ENCODE assay signal across 1 cellular context in the genomic region with DNA sequence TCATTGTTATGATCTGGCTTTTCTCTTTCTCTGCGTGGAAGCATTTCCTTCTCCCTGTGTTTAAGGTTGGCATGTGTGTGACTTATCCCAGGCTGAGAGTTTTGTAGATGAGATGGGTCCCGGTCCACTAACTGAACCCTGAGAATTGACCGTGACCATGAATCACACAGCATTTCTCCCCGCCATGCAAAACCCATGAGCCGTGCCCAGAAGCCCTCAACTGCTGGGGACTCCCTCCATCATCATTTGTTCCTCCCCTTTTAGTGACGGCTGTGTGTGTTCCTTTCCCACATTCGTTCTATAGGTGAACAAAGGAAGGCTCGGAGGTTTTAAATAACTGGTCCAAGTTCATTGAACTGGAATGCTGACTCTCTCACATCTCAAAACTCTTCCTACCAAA.
A peak's percentile ranks its signal among the peaks of the same experiment; 100 is the strongest.
TF ChIP-seq lines count a peak whose summit lies in the region.

No MANE protein-coding gene starts in this region.

TF ChIP-seq in HepG2, 621 proteins besides CTCF, POLR2A, EP300 and RAD21 (continued from another document):
- TF ChIP-seq, protein P1, sequence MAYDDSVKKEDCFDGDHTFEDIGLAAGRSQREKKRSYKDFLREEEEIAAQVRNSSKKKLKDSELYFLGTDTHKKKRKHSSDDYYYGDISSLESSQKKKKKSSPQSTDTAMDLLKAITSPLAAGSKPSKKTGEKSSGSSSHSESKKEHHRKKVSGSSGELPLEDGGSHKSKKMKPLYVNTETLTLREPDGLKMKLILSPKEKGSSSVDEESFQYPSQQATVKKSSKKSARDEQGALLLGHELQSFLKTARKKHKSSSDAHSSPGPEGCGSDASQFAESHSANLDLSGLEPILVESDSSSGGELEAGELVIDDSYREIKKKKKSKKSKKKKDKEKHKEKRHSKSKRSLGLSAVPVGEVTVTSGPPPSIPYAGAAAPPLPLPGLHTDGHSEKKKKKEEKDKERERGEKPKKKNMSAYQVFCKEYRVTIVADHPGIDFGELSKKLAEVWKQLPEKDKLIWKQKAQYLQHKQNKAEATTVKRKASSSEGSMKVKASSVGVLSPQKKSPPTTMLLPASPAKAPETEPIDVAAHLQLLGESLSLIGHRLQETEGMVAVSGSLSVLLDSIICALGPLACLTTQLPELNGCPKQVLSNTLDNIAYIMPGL (CRISPR knock-in tag; IDR thresholded peaks at IDR 0.05; ENCODE audit: borderline replicate concordance in 1 of 2, low read depth in 1 of 2): no peak
- TF ChIP-seq ZNF883 (CRISPR knock-in tag; IDR thresholded peaks at IDR 0.05; ENCODE audit: not compliant biosample characterization) (no peak), ZNF33B (CRISPR knock-in tag; IDR thresholded peaks at IDR 0.05) (no peak), THYN1 (CRISPR knock-in tag; IDR thresholded peaks at IDR 0.05; ENCODE audit: borderline replicate concordance, low read depth) (no peak), BORCS8-MEF2B (CRISPR knock-in tag; IDR thresholded peaks at IDR 0.05) (0 out of 2 replicates have a peak, but pooled peaks have one; percentile 34), TAF1 (CRISPR knock-in tag; IDR thresholded peaks at IDR 0.05) (0 out of 2 replicates have a peak, but pooled peaks have one; percentile 11), ZNF101 (CRISPR knock-in tag; IDR thresholded peaks at IDR 0.05; ENCODE audit: borderline replicate concordance, low read depth) (no peak), PRPF4 (IDR thresholded peaks at IDR 0.05; ENCODE audit: low read depth, low read length, poor library complexity, severe bottlenecking) (no peak), ATM (IDR thresholded peaks at IDR 0.05; ENCODE audit: borderline replicate concordance) (no peak), CBX2 (IDR thresholded peaks at IDR 0.05; ENCODE audit: low read depth, low read length) (no peak), CBX2 (CRISPR knock-in tag; IDR thresholded peaks at IDR 0.05; ENCODE audit: low read depth) (no peak), HNRNPL (IDR thresholded peaks at IDR 0.05; ENCODE audit: low read depth, low read length) (no peak), ZNF143 (CRISPR knock-in tag; IDR thresholded peaks at IDR 0.05) (no peak), TCF7L2 (IDR thresholded peaks at IDR 0.05; ENCODE audit: low read depth, low read length) (no peak), ZMAT3 (CRISPR knock-in tag; conservative IDR thresholded peaks at IDR 0.05) (0 out of 2 replicates have a peak, but pooled peaks have one; percentile 24), ZNF367 (CRISPR knock-in tag; IDR thresholded peaks at IDR 0.05; ENCODE audit: borderline replicate concordance) (no peak), ZNF10 (CRISPR knock-in tag; IDR thresholded peaks at IDR 0.05; ENCODE audit: borderline replicate concordance, low read depth) (no peak), ZNF773 (CRISPR knock-in tag; IDR thresholded peaks at IDR 0.05; ENCODE audit: borderline replicate concordance) (no peak), ZNF777 (CRISPR knock-in tag; IDR thresholded peaks at IDR 0.05) (no peak), ARNT (IDR thresholded peaks at IDR 0.05) (no peak), SKI (IDR thresholded peaks at IDR 0.05; ENCODE audit: partially characterized antibody) (peak; percentile 39), FOSL1 (CRISPR knock-in tag; IDR thresholded peaks at IDR 0.05; ENCODE audit: borderline replicate concordance) (peak; percentile 1; the same call in 1 of the 2 replicates), PHF21A (CRISPR knock-in tag; IDR thresholded peaks at IDR 0.05) (0 out of 2 replicates have a peak, but pooled peaks have one; percentile 32), HNRNPLL (IDR thresholded peaks at IDR 0.05; ENCODE audit: low read depth, low read length, poor library complexity, severe bottlenecking) (no peak), ZFP90 (CRISPR knock-in tag; IDR thresholded peaks at IDR 0.05; ENCODE audit: borderline replicate concordance) (no peak), ZNF331 (CRISPR knock-in tag; IDR thresholded peaks at IDR 0.05) (no peak), FLYWCH1 (CRISPR knock-in tag; IDR thresholded peaks at IDR 0.05) (no peak), IKZF1 (IDR thresholded peaks at IDR 0.05) (no peak), ZNF672 (CRISPR knock-in tag; IDR thresholded peaks at IDR 0.05) (no peak), THAP11 (CRISPR knock-in tag; IDR thresholded peaks at IDR 0.05) (0 out of 2 replicates have a peak, but pooled peaks have one; percentile 5), SP5 (CRISPR knock-in tag; IDR thresholded peaks at IDR 0.05; ENCODE audit: borderline replicate concordance, low read depth) (no peak)
- TF ChIP-seq, protein P2, sequence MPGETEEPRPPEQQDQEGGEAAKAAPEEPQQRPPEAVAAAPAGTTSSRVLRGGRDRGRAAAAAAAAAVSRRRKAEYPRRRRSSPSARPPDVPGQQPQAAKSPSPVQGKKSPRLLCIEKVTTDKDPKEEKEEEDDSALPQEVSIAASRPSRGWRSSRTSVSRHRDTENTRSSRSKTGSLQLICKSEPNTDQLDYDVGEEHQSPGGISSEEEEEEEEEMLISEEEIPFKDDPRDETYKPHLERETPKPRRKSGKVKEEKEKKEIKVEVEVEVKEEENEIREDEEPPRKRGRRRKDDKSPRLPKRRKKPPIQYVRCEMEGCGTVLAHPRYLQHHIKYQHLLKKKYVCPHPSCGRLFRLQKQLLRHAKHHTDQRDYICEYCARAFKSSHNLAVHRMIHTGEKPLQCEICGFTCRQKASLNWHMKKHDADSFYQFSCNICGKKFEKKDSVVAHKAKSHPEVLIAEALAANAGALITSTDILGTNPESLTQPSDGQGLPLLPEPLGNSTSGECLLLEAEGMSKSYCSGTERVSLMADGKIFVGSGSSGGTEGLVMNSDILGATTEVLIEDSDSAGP (CRISPR knock-in tag; IDR thresholded peaks at IDR 0.05; ENCODE audit: borderline replicate concordance): peak; percentile 56; the same call in 1 of the 2 replicates
- TF ChIP-seq, protein P3, sequence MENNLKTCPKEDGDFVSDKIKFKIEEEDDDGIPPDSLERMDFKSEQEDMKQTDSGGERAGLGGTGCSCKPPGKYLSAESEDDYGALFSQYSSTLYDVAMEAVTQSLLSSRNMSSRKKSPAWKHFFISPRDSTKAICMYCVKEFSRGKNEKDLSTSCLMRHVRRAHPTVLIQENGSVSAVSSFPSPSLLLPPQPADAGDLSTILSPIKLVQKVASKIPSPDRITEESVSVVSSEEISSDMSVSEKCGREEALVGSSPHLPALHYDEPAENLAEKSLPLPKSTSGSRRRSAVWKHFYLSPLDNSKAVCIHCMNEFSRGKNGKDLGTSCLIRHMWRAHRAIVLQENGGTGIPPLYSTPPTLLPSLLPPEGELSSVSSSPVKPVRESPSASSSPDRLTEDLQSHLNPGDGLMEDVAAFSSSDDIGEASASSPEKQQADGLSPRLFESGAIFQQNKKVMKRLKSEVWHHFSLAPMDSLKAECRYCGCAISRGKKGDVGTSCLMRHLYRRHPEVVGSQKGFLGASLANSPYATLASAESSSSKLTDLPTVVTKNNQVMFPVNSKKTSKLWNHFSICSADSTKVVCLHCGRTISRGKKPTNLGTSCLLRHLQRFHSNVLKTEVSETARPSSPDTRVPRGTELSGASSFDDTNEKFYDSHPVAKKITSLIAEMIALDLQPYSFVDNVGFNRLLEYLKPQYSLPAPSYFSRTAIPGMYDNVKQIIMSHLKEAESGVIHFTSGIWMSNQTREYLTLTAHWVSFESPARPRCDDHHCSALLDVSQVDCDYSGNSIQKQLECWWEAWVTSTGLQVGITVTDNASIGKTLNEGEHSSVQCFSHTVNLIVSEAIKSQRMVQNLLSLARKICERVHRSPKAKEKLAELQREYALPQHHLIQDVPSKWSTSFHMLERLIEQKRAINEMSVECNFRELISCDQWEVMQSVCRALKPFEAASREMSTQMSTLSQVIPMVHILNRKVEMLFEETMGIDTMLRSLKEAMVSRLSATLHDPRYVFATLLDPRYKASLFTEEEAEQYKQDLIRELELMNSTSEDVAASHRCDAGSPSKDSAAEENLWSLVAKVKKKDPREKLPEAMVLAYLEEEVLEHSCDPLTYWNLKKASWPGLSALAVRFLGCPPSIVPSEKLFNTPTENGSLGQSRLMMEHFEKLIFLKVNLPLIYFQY (CRISPR knock-in tag; IDR thresholded peaks at IDR 0.05; ENCODE audit: borderline replicate concordance): no peak
- TF ChIP-seq, protein P4, sequence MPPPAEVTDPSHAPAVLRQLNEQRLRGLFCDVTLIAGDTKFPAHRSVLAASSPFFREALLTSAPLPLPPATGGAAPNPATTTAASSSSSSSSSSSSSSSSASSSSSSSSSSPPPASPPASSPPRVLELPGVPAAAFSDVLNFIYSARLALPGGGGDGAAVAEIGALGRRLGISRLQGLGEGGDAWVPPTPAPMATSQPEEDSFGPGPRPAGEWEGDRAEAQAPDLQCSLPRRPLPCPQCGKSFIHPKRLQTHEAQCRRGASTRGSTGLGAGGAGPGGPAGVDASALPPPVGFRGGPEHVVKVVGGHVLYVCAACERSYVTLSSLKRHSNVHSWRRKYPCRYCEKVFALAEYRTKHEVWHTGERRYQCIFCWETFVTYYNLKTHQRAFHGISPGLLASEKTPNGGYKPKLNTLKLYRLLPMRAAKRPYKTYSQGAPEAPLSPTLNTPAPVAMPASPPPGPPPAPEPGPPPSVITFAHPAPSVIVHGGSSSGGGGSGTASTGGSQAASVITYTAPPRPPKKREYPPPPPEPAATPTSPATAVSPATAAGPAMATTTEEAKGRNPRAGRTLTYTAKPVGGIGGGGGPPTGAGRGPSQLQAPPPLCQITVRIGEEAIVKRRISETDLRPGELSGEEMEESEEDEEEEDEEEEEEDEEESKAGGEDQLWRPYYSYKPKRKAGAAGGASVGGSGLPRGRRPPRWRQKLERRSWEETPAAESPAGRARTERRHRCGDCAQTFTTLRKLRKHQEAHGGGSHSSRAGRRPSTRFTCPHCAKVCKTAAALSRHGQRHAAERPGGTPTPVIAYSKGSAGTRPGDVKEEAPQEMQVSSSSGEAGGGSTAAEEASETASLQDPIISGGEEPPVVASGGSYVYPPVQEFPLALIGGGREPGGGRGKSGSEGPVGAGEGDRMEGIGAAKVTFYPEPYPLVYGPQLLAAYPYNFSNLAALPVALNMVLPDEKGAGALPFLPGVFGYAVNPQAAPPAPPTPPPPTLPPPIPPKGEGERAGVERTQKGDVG (CRISPR knock-in tag; IDR thresholded peaks at IDR 0.05; ENCODE audit: borderline replicate concordance): 0 out of 2 replicates have a peak, but pooled peaks have one; percentile 44
- TF ChIP-seq, protein P5, sequence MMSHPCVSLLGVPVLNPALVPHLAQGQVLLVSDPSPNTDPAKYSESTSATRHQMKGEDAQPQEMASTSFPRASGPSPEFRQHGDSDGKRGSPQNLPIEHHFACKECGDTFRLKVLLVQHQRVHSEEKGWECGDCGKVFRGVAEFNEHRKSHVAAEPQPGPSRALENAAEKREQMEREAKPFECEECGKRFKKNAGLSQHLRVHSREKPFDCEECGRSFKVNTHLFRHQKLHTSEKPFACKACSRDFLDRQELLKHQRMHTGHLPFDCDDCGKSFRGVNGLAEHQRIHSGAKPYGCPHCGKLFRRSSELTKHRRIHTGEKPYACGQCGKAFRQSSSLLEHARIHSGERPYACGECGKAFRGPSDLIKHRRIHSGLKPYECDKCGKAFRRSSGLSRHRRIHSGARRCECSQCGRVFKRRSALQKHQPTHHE (CRISPR knock-in tag; IDR thresholded peaks at IDR 0.05; ENCODE audit: borderline replicate concordance): no peak
- TF ChIP-seq, protein P6, sequence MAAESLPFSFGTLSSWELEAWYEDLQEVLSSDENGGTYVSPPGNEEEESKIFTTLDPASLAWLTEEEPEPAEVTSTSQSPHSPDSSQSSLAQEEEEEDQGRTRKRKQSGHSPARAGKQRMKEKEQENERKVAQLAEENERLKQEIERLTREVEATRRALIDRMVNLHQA (CRISPR knock-in tag; IDR thresholded peaks at IDR 0.05): no peak
- TF ChIP-seq, protein P7, sequence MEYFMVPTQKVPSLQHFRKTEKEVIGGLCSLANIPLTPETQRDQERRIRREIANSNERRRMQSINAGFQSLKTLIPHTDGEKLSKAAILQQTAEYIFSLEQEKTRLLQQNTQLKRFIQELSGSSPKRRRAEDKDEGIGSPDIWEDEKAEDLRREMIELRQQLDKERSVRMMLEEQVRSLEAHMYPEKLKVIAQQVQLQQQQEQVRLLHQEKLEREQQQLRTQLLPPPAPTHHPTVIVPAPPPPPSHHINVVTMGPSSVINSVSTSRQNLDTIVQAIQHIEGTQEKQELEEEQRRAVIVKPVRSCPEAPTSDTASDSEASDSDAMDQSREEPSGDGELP (IDR thresholded peaks at IDR 0.05; ENCODE audit: borderline replicate concordance, low read depth): no peak
- TF ChIP-seq, protein P8, sequence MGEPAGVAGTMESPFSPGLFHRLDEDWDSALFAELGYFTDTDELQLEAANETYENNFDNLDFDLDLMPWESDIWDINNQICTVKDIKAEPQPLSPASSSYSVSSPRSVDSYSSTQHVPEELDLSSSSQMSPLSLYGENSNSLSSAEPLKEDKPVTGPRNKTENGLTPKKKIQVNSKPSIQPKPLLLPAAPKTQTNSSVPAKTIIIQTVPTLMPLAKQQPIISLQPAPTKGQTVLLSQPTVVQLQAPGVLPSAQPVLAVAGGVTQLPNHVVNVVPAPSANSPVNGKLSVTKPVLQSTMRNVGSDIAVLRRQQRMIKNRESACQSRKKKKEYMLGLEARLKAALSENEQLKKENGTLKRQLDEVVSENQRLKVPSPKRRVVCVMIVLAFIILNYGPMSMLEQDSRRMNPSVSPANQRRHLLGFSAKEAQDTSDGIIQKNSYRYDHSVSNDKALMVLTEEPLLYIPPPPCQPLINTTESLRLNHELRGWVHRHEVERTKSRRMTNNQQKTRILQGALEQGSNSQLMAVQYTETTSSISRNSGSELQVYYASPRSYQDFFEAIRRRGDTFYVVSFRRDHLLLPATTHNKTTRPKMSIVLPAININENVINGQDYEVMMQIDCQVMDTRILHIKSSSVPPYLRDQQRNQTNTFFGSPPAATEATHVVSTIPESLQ (CRISPR knock-in tag; conservative IDR thresholded peaks at IDR 0.05): no peak
- TF ChIP-seq, protein P9, sequence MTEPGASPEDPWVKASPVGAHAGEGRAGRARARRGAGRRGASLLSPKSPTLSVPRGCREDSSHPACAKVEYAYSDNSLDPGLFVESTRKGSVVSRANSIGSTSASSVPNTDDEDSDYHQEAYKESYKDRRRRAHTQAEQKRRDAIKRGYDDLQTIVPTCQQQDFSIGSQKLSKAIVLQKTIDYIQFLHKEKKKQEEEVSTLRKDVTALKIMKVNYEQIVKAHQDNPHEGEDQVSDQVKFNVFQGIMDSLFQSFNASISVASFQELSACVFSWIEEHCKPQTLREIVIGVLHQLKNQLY (CRISPR knock-in tag; IDR thresholded peaks at IDR 0.05): no peak
